ENCODE assay signal across 15 cellular contexts in the genomic region with DNA sequence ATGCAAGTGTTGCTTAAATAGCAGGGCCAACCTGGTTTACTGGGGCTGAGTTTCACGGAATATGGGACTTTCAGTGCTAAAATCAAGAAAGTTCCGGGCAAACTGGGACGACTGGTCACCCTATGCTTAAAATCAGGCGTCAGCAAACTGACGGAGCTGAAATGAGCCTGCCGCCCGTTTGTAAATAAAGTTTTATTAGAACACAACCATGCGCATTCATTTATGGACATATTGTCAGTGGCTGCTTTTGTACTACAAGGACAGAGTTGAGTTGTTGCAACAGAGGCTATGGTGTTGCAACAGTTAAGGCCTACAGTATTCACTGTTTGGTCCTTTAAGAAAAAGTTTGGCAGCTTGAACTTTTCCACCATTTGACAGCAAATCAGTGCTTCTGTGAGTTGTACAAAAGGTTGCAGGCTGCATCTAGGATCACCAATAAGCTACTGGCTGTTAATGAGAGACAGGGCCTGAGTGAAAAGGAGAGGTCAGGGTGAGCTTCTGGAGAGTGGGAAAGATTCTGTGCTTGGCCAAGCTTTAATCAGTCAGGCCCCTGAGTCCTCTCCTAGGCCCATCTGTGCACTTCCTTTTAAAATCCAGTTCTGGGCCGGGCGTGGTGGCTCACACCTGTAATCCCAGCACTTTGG. TPM values are rescaled to one million over a fixed set of nuclear protein-coding genes. Genes with fewer than 3 reads are reported as not detected.
DNase-seq lines count a peak whose midpoint lies in the region; ATAC-seq and TF ChIP-seq lines count a peak whose summit lies in the region.
"Had no signal": no experiment of that assay in that cellular context is flagged by ENCODE, and none has a peak within 500 bp of the region (broad histone marks: within the 10 kb centered on the region; RNA-seq: fewer than 3 reads in every experiment).

No MANE protein-coding gene starts in this region.

- peaks cover 26 to 92% (median 60%) of the 10 kb centered on the region in 6 donors for H3K4me1 ChIP-seq in spleen

- H3K27ac ChIP-seq in spleen, result peak overlapping the region in 6 of 8 donors; percentile 5 to 74 (median 50)
- H3K27ac ChIP-seq: SJSA1 had no signal

- H3K36me3 Mint-ChIP-seq in activated CD8-positive, alpha-beta memory T cell treated with anti-CD3 and anti-CD28 coated beads, Interleukin-2, amount 10 ng/mL, durations not matched to agents 7 days and 5 days, result peaks cover 65% of the 10 kb centered on the region

- peaks cover 0 to 9% (median 7%) of the 10 kb centered on the region in 8 donors for H3K9me3 ChIP-seq in spleen

- peaks cover 0 to 55% (median 18%) of the 10 kb centered on the region in 6 donors for H3K36me3 ChIP-seq in spleen
- H3K36me3 ChIP-seq: SJSA1 had no signal

- no peak for TF ChIP-seq POLR2A in spleen (IDR thresholded peaks at IDR 0.05)

- DNase-seq in activated CD8-positive, alpha-beta memory T cell treated with anti-CD3 and anti-CD28 coated beads, Interleukin-2, amount 10 ng/mL, durations not matched to agents 7 days and 5 days, result no peak
- no peak for DNase-seq in activated CD8-positive, alpha-beta memory T cell treated with anti-CD3 and anti-CD28 coated beads for 24 hours
- DNase-seq in OCI-M1 (lab: John Stamatoyannopoulos, UW), result peak; percentile 10
- peak; percentile 84 for DNase-seq in fibroblast of peridontal ligament (ENCODE audit: extremely low read depth)
- DNase-seq in spleen, result no peak
- DNase-seq in NCI-H446 (lab: John Stamatoyannopoulos, UW), result no peak
- DNase-seq in NCI-H2196 (lab: John Stamatoyannopoulos, UW; ENCODE audit: unreplicated experiment), result no peak
- no peak for DNase-seq in foreskin melanocyte
- DNase-seq: mesendoderm; NCI-H1694; NCI-H82; stimulated activated CD4-positive, alpha-beta T cell treated with anti-CD3 and anti-CD28 coated beads, Interleukin-1b, Interleukin-23, amount 100 ng/mL, for 48 hours had no signal

- intact Hi-C loops in spleen (cut with DNase I; ENCODE audit: low total_unique reads), result no loop called here

- 92 to 96% (median 95%) methylated on average over 10 of the region's 10 CpGs for WGBS in spleen, 5 donors

- TF ChIP-seq CTCF in spleen (IDR thresholded peaks at IDR 0.05 in 8 of 11, conservative IDR thresholded peaks at IDR 0.05 in 3 of 11), result no peak

- no peak for ATAC-seq in activated CD8-positive, alpha-beta memory T cell treated with anti-CD3 and anti-CD28 coated beads, Interleukin-2, amount 10 ng/mL, durations not matched to agents 7 days and 5 days
- ATAC-seq: HCT116 had no signal

- CTCF ChIA-PET in activated CD8-positive, alpha-beta memory T cell treated with anti-CD3 and anti-CD28 coated beads, Interleukin-2, amount 10 ng/mL, durations not matched to agents 7 days and 5 days (lab: Charles Lee), result interaction anchor here (1.3 to 11.2 kb wide), 4 partner anchors 11 to 184 kb away, joined by 3 to 382 read pairs (median 88); a partner anchor contains a TSS

- H3K27me3 ChIP-seq in spleen (replicated peaks in 1 of 7), result no peaks in the 10 kb centered on the region
- H3K27me3 ChIP-seq: SJSA1 had no signal

- no peaks in the 10 kb centered on the region for H3K27me3 Mint-ChIP-seq in activated CD8-positive, alpha-beta memory T cell treated with anti-CD3 and anti-CD28 coated beads, Interleukin-2, amount 10 ng/mL, durations not matched to agents 7 days and 5 days

- no peak overlapping the region for H3K4me3 Mint-ChIP-seq in activated CD8-positive, alpha-beta memory T cell treated with anti-CD3 and anti-CD28 coated beads, Interleukin-2, amount 10 ng/mL, durations not matched to agents 7 days and 5 days

- H3K4me3 ChIP-seq in spleen, result no peak overlapping the region
- H3K4me3 ChIP-seq: SJSA1 had no signal

- H3K4me1 Mint-ChIP-seq in activated CD8-positive, alpha-beta memory T cell treated with anti-CD3 and anti-CD28 coated beads, Interleukin-2, amount 10 ng/mL, durations not matched to agents 7 days and 5 days, result peaks cover 66% of the 10 kb centered on the region

- peak overlapping the region; percentile 70 for H3K27ac Mint-ChIP-seq in activated CD8-positive, alpha-beta memory T cell treated with anti-CD3 and anti-CD28 coated beads, Interleukin-2, amount 10 ng/mL, durations not matched to agents 7 days and 5 days
- H3K27ac Mint-ChIP-seq: progenitor cell of endocrine pancreas had no signal

- H3K9me3 Mint-ChIP-seq in activated CD8-positive, alpha-beta memory T cell treated with anti-CD3 and anti-CD28 coated beads, Interleukin-2, amount 10 ng/mL, durations not matched to agents 7 days and 5 days (ENCODE audit: low read depth), result peaks cover 4% of the 10 kb centered on the region

RNA-seq across cellular contexts. Expression of a gene that starts 13.3 kb away (rescaled TPM):
- 100 to 1,000 TPM; 148 to 184 TPM for total RNA-seq in activated CD8-positive, alpha-beta memory T cell treated with anti-CD3 and anti-CD28 coated beads, Interleukin-2, amount 10 ng/mL, durations not matched to agents 7 days and 5 days
- 100 to 1,000 TPM in 3 of 7 donors, 10 to 100 TPM in 4; 68.4 to 220 (median 91.7) TPM for total RNA-seq in spleen
- polyA plus RNA-seq in spleen, result 10 to 100 TPM; 23.6 to 30.9 (median 23.7) TPM
- total RNA-seq: progenitor cell of endocrine pancreas had no signal

RNA-seq across cellular contexts. Expression of a gene that starts 22.5 kb away (rescaled TPM):
- under 1 TPM; 0.16 to 0.20 TPM for total RNA-seq in activated CD8-positive, alpha-beta memory T cell treated with anti-CD3 and anti-CD28 coated beads, Interleukin-2, amount 10 ng/mL, durations not matched to agents 7 days and 5 days
- 10 to 100 TPM in 5 of 7 donors, 1 to 10 TPM in 2; 8.8 to 23.8 (median 14.1) TPM for total RNA-seq in spleen
- 10 to 100 TPM; 17.7 to 50.0 (median 34.8) TPM for polyA plus RNA-seq in spleen
- total RNA-seq: progenitor cell of endocrine pancreas had no signal

RNA-seq across cellular contexts. Expression of a gene that starts 58.0 kb away (rescaled TPM):
- total RNA-seq in activated CD8-positive, alpha-beta memory T cell treated with anti-CD3 and anti-CD28 coated beads, Interleukin-2, amount 10 ng/mL, durations not matched to agents 7 days and 5 days, result 10 to 100 TPM; 64.2 to 86.9 TPM
- total RNA-seq in spleen, result 100 to 1,000 TPM in 6 of 7 donors, 10 to 100 TPM in 1; 98.9 to 220 (median 144) TPM
- 100 to 1,000 TPM; 182 to 204 (median 187) TPM for polyA plus RNA-seq in spleen

RNA-seq across cellular contexts. Expression of a gene that starts 59.4 kb away (rescaled TPM):
- total RNA-seq in activated CD8-positive, alpha-beta memory T cell treated with anti-CD3 and anti-CD28 coated beads, Interleukin-2, amount 10 ng/mL, durations not matched to agents 7 days and 5 days, result 10 to 100 TPM; 81.2 to 99.7 TPM
- total RNA-seq in spleen, result 100 to 1,000 TPM in 1 of 7 donors, 10 to 100 TPM in 6; 61.4 to 118 (median 72.1) TPM
- polyA plus RNA-seq in spleen, result 10 to 100 TPM; 13.1 to 19.8 (median 14.6) TPM

Comparison
In these comparisons a context has a peak if more than half of its experiments do, and no peak if none do; other contexts are left out.
1. DNase-seq: peak in OCI-M1 (single experiment) and fibroblast of peridontal ligament (single experiment); none in activated CD8-positive, alpha-beta memory T cell treated with anti-CD3 and anti-CD28 coated beads, Interleukin-2, amount 10 ng/mL, durations not matched to agents 7 days and 5 days (single experiment), activated CD8-positive, alpha-beta memory T cell treated with anti-CD3 and anti-CD28 coated beads for 24 hours (single experiment), spleen (single experiment), NCI-H446 (0 of 2), NCI-H2196 (single experiment) and foreskin melanocyte (single experiment).
2. RNA of a gene that starts 22.5 kb away (total RNA-seq): 8.8 to 23.8 TPM in spleen; 0.16 to 0.20 TPM in activated CD8-positive, alpha-beta memory T cell treated with anti-CD3 and anti-CD28 coated beads, Interleukin-2, amount 10 ng/mL, durations not matched to agents 7 days and 5 days; every median in the first group is over 4 times any median in the second.